8 cellular contexts compared by ENCODE assay signal in the genomic region with DNA sequence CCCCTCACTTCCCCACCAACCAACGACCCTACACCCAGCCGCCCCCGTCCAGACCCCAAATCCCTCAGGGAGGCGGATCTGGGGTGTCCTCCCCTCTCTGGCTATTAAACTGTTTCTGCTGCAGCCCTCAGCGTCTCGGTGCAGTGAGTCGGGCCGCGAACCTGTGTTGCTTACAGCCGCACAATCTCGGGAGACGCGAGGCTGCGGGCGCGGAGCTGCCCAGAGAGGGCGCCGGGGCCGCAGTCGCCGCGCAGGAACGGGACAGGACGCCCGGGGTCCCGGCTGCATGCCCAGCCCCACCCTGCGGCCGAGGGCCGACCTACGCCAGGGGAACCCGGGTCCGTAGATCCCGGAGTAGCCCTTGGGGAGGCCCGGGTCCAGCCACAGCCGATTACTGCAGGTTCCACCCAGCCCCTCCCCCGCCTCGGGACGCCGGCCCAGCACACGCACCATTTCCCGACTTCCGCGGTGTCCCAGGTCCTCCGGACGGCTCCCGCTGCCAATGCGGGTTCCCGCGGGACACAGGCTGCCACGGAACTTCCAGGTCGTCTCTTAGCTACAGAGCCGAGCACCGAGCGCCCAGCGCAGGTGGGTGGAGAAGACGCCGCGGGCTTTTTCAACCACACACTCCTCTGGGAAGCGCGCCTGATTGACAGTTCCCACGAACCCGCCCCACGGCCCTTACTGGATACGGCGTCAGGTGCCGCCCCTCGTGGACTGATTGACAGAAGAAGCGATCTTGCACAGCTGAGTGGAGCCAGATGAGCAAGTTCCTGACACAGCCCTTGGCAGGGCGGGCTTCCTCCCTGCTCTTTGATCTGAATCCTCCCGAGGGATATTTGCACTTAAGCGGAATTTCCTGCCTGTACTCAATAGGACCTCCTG. TPM values are rescaled to one million over a fixed set of nuclear protein-coding genes. Genes with fewer than 3 reads are reported as not detected.
DNase-seq lines count a peak whose midpoint lies in the region; ATAC-seq and TF ChIP-seq lines count a peak whose summit lies in the region.

Gene ZNF799, minus strand, starts transcription at position 654 of the 885 bp plus-strand sequence. Its CDS starts 201 bp downstream, at position 453.

- peak; percentile 87 for ATAC-seq in GM21723 (IDR thresholded peaks at IDR 0.05; ENCODE audit: unreplicated experiment)
- peak; percentile 96 for ATAC-seq in naive thymus-derived CD4-positive, alpha-beta T cell
- ATAC-seq in stimulated activated memory B cell treated with anti-CD40 and anti-IgM and Interleukin-4, amounts not matched to agents 10 μg/mL and 1 μg/mL and 100 μg/mL, for 72 hours, result peak; percentile 96

- H4K20me1 ChIP-seq in fibroblast of lung (ENCODE audit: control insufficient read depth, extremely low read depth, insufficient read depth, low read length), result no peaks in the 10 kb centered on the region

- peaks cover 5 to 34% (median 20%) of the 10 kb centered on the region in 7 donors for H3K4me1 Mint-ChIP-seq in naive thymus-derived CD4-positive, alpha-beta T cell
- peaks cover 35% of the 10 kb centered on the region for H3K4me1 Mint-ChIP-seq in stimulated activated memory B cell treated with anti-CD40 and anti-IgM and Interleukin-4, amounts not matched to agents 10 μg/mL and 1 μg/mL and 100 μg/mL, for 72 hours

- H3K27ac ChIP-seq in Peyer's patch (peak within 1 kb of the TSS; percentile 74 to 88 (median 86)), fibroblast of lung (ENCODE audit: insufficient read depth, low read length) (peak within 1 kb of the TSS; percentile 53)
- peak within 1 kb of the TSS; percentile 59 for H3K27ac ChIP-seq in naive thymus-derived CD4-positive, alpha-beta T cell (ENCODE audit: low read depth, low read length)

- intact Hi-C loops in naive thymus-derived CD4-positive, alpha-beta T cell (cut with micrococcal nuclease), result loop anchor here (1.0 to 2.0 kb wide), 7 partner anchors 36 to 477 kb away; partner anchors contain the start of genes ZNF442 (in 2 of the 2), ZNF443 (in 2 of the 2), ZNF563 (in 2 of the 2) and ZNF564 (in 1 of the 2)

- peak; percentile 67 to 71 for TF ChIP-seq POLR2A in Peyer's patch (IDR thresholded peaks at IDR 0.05)

- H3K9ac ChIP-seq in fibroblast of lung (ENCODE audit: insufficient read depth, low read length), result peak within 1 kb of the TSS; percentile 67

- H3K36me3 ChIP-seq in Peyer's patch (no peaks in the 10 kb centered on the region), fibroblast of lung (ENCODE audit: control insufficient read depth, insufficient read depth, low read length) (no peaks in the 10 kb centered on the region)
- H3K36me3 ChIP-seq in naive thymus-derived CD4-positive, alpha-beta T cell (ENCODE audit: control insufficient read depth in 2 of 3, insufficient read depth in 3 of 3, low read length in 3 of 3), result peaks cover 0 to 5% (median 0%) of the 10 kb centered on the region in 3 experiments

- H3K4me3 Mint-ChIP-seq in naive thymus-derived CD4-positive, alpha-beta T cell, result peak within 1 kb of the TSS; percentile 88 to 96 (median 94)
- peak within 1 kb of the TSS; percentile 98 for H3K4me3 Mint-ChIP-seq in stimulated activated memory B cell treated with anti-CD40 and anti-IgM and Interleukin-4, amounts not matched to agents 10 μg/mL and 1 μg/mL and 100 μg/mL, for 72 hours

- TF ChIP-seq CTCF in Peyer's patch (IDR thresholded peaks at IDR 0.05) (peak in 1 of 6 experiments; percentile 10), fibroblast of lung (conservative IDR thresholded peaks at IDR 0.05 in 1 of 2, IDR thresholded peaks at IDR 0.05 in 1 of 2; ENCODE audit: low read depth in 1 of 2, low read length in 2 of 2) (no peak)

- no peaks in the 10 kb centered on the region for H3K27me3 ChIP-seq in Peyer's patch
- no peaks in the 10 kb centered on the region for H3K27me3 ChIP-seq in fibroblast of lung (ENCODE audit: control insufficient read depth, insufficient read depth, low read length)
- H3K27me3 ChIP-seq in naive thymus-derived CD4-positive, alpha-beta T cell (ENCODE audit: control insufficient read depth in 2 of 2, insufficient read depth in 2 of 2, low read length in 2 of 2), result no peaks in the 10 kb centered on the region

- POLR2A ChIA-PET in naive thymus-derived CD4-positive, alpha-beta T cell (lab: Charles Lee), result interaction anchor here (0.6 to 1.5 kb wide), 4 partner anchors 83 to 1310 kb away, joined by 3 read pairs; partner anchors contain the start of genes ZNF136 and ZNF564

- DNase-seq in DMS53 (lab: John Stamatoyannopoulos, UW), result peak; percentile 99
- peak; percentile 81 for DNase-seq in KG1 (lab: John Stamatoyannopoulos, UW)
- peak; percentile 97 to 99 (median 98) for DNase-seq in Peyer's patch
- DNase-seq in activated T-helper 1 cell treated with Interleukin-2 at 50 U/mL for 16 hours (ENCODE audit: low read depth), result peak; percentile 67
- peak; percentile 93 to 97 for DNase-seq in fibroblast of lung (ENCODE audit: low read depth in 2 of 2)
- DNase-seq in naive thymus-derived CD4-positive, alpha-beta T cell, result peak; percentile 55 to 79 (median 76)

- no peaks in the 10 kb centered on the region for H3K27me3 Mint-ChIP-seq in naive thymus-derived CD4-positive, alpha-beta T cell
- H3K27me3 Mint-ChIP-seq in stimulated activated memory B cell treated with anti-CD40 and anti-IgM and Interleukin-4, amounts not matched to agents 10 μg/mL and 1 μg/mL and 100 μg/mL, for 72 hours, result no peaks in the 10 kb centered on the region

- CTCF ChIA-PET in naive thymus-derived CD4-positive, alpha-beta T cell (lab: Charles Lee), result no interaction called here

- peaks cover 0 to 26% (median 0%) of the 10 kb centered on the region in 11 donors for H3K9me3 Mint-ChIP-seq in naive thymus-derived CD4-positive, alpha-beta T cell
- no peaks in the 10 kb centered on the region for H3K9me3 Mint-ChIP-seq in stimulated activated memory B cell treated with anti-CD40 and anti-IgM and Interleukin-4, amounts not matched to agents 10 μg/mL and 1 μg/mL and 100 μg/mL, for 72 hours

- H3K9me3 ChIP-seq in Peyer's patch (no peaks in the 10 kb centered on the region), fibroblast of lung (ENCODE audit: control insufficient read depth, insufficient read depth, low read depth, low read length) (no peaks in the 10 kb centered on the region)
- no peaks in the 10 kb centered on the region for H3K9me3 ChIP-seq in naive thymus-derived CD4-positive, alpha-beta T cell (ENCODE audit: control insufficient read depth in 2 of 3, low read length in 3 of 3)

- H3K27ac Mint-ChIP-seq in naive thymus-derived CD4-positive, alpha-beta T cell, result peak within 1 kb of the TSS; percentile 75 to 93 (median 82)
- peak within 1 kb of the TSS; percentile 87 for H3K27ac Mint-ChIP-seq in stimulated activated memory B cell treated with anti-CD40 and anti-IgM and Interleukin-4, amounts not matched to agents 10 μg/mL and 1 μg/mL and 100 μg/mL, for 72 hours

- H3K4me2 ChIP-seq in fibroblast of lung (ENCODE audit: extremely low read depth, insufficient read depth, low read length), result peak within 1 kb of the TSS; percentile 78

- peaks cover 0 to 28% (median 11%) of the 10 kb centered on the region in 5 donors for H3K36me3 Mint-ChIP-seq in naive thymus-derived CD4-positive, alpha-beta T cell
- peaks cover 15% of the 10 kb centered on the region for H3K36me3 Mint-ChIP-seq in stimulated activated memory B cell treated with anti-CD40 and anti-IgM and Interleukin-4, amounts not matched to agents 10 μg/mL and 1 μg/mL and 100 μg/mL, for 72 hours

- H2AFZ ChIP-seq in fibroblast of lung (ENCODE audit: low read length), result peak within 1 kb of the TSS; percentile 96

- H3K4me3 ChIP-seq in Peyer's patch (peak within 1 kb of the TSS; percentile 62 to 85 (median 73)), fibroblast of lung (replicated peaks in 1 of 4; ENCODE audit: control extremely low read depth in 1 of 4, insufficient read depth in 1 of 4, low read depth in 3 of 4, low read length in 4 of 4) (peak within 1 kb of the TSS; percentile 75 to 87 (median 82))
- peak within 1 kb of the TSS; percentile 91 for H3K4me3 ChIP-seq in naive thymus-derived CD4-positive, alpha-beta T cell (ENCODE audit: low read length)

- H3K4me1 ChIP-seq in Peyer's patch (peaks cover 0 to 12% (median 2%) of the 10 kb centered on the region in 4 donors), fibroblast of lung (ENCODE audit: control insufficient read depth, extremely low read depth, insufficient read depth, low read length) (no peaks in the 10 kb centered on the region)
- no peaks in the 10 kb centered on the region for H3K4me1 ChIP-seq in naive thymus-derived CD4-positive, alpha-beta T cell (ENCODE audit: control insufficient read depth in 2 of 2, insufficient read depth in 2 of 2, low read length in 2 of 2)

- H3K79me2 ChIP-seq in fibroblast of lung (ENCODE audit: control insufficient read depth, insufficient read depth, low read length), result no peaks in the 10 kb centered on the region

RNA-seq across cellular contexts. Expression of gene ZNF799, which starts in this region (rescaled TPM):
- total RNA-seq in Peyer's patch, result 10 to 100 TPM in 1 of 4 donors, 1 to 10 TPM in 3; 5.1 to 17.3 (median 7.9) TPM
- 2.3 and 3.1 TPM in 2 replicates for total RNA-seq in fibroblast of lung
- 1.6 and 1.7 TPM in 2 replicates for polyA plus RNA-seq in fibroblast of lung
- 1.0 and 1.2 TPM in 2 replicates for polyA plus RNA-seq in fibroblast of lung (2012)
- polyA minus RNA-seq in fibroblast of lung (ENCODE audit: low replicate concordance), result not detected in 2 replicates
- total RNA-seq in naive thymus-derived CD4-positive, alpha-beta T cell, result 1 to 10 TPM; 1.7 to 9.9 (median 4.4) TPM
- polyA plus RNA-seq in naive thymus-derived CD4-positive, alpha-beta T cell, result 1 to 10 TPM; 4.3 to 8.0 TPM

Comparison
In these comparisons a context has a peak if more than half of its experiments do, and no peak if none do; other contexts are left out.
1. Peak in every context shown above with its lines: DNase-seq, ATAC-seq, H3K4me3 ChIP-seq and H3K27ac ChIP-seq.